Comparison of ENCODE assay signal across 22 cellular contexts in the genomic region with DNA sequence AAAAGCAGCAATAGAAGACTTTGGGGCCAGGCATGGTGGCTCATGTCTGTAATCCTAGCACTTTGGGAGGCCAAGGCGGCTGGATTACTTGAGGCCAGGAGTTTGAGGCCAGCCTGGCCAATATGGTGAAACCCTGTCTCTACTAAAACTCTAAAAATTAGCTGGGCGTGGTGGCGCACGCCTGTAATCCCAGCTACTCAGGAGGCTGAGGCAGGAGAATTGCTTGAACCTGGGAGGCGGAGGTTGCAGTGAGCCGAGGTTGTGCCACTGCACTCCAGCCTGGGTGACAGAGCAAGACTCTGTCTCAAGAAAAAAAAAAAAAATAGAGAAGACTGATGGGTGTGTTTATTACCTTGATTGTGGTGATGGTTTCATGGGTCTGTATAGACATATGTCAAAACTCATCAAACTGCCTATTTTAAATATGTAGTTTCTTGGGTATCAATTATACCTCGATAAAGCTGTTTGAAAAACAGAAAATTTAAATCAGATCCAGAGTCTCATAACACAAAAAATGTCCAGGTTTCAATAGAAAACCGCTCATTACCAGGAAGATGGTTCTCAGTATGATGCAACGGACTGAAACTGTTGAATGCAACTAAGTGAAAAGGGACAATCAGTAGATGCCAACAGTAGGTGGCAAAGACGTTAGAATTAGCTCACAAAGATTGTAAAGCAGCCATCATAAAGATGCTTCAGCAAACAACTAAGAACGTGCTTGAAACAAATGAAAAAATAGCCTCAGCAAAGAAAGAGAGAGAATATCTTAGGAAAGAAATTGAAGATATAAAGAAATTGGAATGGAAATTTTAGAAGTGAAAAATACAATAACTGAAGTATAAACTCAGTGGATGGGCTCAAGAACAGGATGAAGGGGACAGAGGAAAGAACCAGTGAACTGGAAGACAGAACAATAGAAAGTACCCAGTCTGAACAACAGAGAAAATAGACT. TPM values are rescaled to one million over a fixed set of nuclear protein-coding genes. Genes with fewer than 3 reads are reported as not detected.
"Had no signal": no experiment of that assay in that cellular context is flagged by ENCODE, and none has a peak within 500 bp of the region (broad histone marks: within the 10 kb centered on the region; RNA-seq: fewer than 3 reads in every experiment).

No MANE protein-coding gene starts in this region.

- H3K27ac Mint-ChIP-seq: activated CD4-positive, alpha-beta memory T cell treated with anti-CD3 and anti-CD28 coated beads, Interleukin-2, amount 10 ng/mL, durations not matched to agents 7 days and 5 days; activated CD8-positive, alpha-beta memory T cell treated with anti-CD3 and anti-CD28 coated beads, Interleukin-2, amount 10 ng/mL, durations not matched to agents 7 days and 5 days; activated naive CD4-positive, alpha-beta T cell treated with anti-CD3 and anti-CD28 coated beads for 36 hours; activated T-helper 2 cell treated with anti-CD3 and anti-CD28 coated beads, Interferon-gamma antibody, Interleukin-2, Interleukin-4, amounts not matched to agents 10 μg/mL and 5 μg/mL and 100 μg/mL, durations not matched to agents 14 hours and 24 hours and 36 hours; natural killer cell treated with Interleukin-12 subunit alpha and Interleukin-12 subunit beta and Interleukin-15 and Interleukin-18, amount 100 ng/mL, for 72 hours had no signal

- H3K4me1 Mint-ChIP-seq: activated CD4-positive, alpha-beta memory T cell treated with anti-CD3 and anti-CD28 coated beads, Interleukin-2, amount 10 ng/mL, durations not matched to agents 7 days and 5 days; activated CD8-positive, alpha-beta memory T cell treated with anti-CD3 and anti-CD28 coated beads, Interleukin-2, amount 10 ng/mL, durations not matched to agents 7 days and 5 days had no signal

- H3K4me3 Mint-ChIP-seq: activated CD4-positive, alpha-beta memory T cell treated with anti-CD3 and anti-CD28 coated beads, Interleukin-2, amount 10 ng/mL, durations not matched to agents 7 days and 5 days; activated CD8-positive, alpha-beta memory T cell treated with anti-CD3 and anti-CD28 coated beads, Interleukin-2, amount 10 ng/mL, durations not matched to agents 7 days and 5 days; activated naive CD4-positive, alpha-beta T cell treated with anti-CD3 and anti-CD28 coated beads for 36 hours; natural killer cell treated with Interleukin-12 subunit alpha and Interleukin-12 subunit beta and Interleukin-15 and Interleukin-18, amount 100 ng/mL, for 72 hours had no signal

- FAIRE-seq: islet of Langerhans had no signal

- H3K4me3 ChIP-seq: body of pancreas, dorsolateral prefrontal cortex, transverse colon, vagina had no signal

- DNase-seq: activated CD4-positive, alpha-beta memory T cell treated with anti-CD3 and anti-CD28 coated beads, Interleukin-2, amount 10 ng/mL, durations not matched to agents 7 days and 5 days; activated CD4-positive, alpha-beta T cell treated with anti-CD3 and anti-CD28 coated beads for 4 hours; activated CD8-positive, alpha-beta memory T cell treated with anti-CD3 and anti-CD28 coated beads, Interleukin-2, amount 10 ng/mL, durations not matched to agents 7 days and 5 days; activated naive CD4-positive, alpha-beta T cell treated with anti-CD3 and anti-CD28 coated beads for 36 hours; body of pancreas; dorsolateral prefrontal cortex; foreskin keratinocyte; glutamatergic neuron; hippocampal formation; left cardiac atrium; mesendoderm; nucleus accumbens; stimulated activated CD8-positive, alpha-beta memory T cell treated with anti-CD3 and anti-CD28 coated beads, Interleukin-4, amount 100 ng/mL, for 48 hours; stimulated activated naive CD4-positive, alpha-beta T cell; substantia nigra; transverse colon had no signal

- H3K27me3 ChIP-seq: body of pancreas, vagina had no signal

- H3K36me3 ChIP-seq: transverse colon, vagina had no signal

- ATAC-seq: activated CD8-positive, alpha-beta memory T cell treated with anti-CD3 and anti-CD28 coated beads, Interleukin-2, amount 10 ng/mL, durations not matched to agents 7 days and 5 days; body of pancreas; foreskin keratinocyte; left cardiac atrium; natural killer cell treated with Interleukin-12 subunit alpha and Interleukin-12 subunit beta and Interleukin-15 and Interleukin-18, amount 100 ng/mL, for 72 hours had no signal

- H3K27ac ChIP-seq: body of pancreas, dorsolateral prefrontal cortex, foreskin keratinocyte, transverse colon, vagina had no signal

- H3K36me3 Mint-ChIP-seq: activated CD8-positive, alpha-beta memory T cell treated with anti-CD3 and anti-CD28 coated beads, Interleukin-2, amount 10 ng/mL, durations not matched to agents 7 days and 5 days; natural killer cell treated with Interleukin-12 subunit alpha and Interleukin-12 subunit beta and Interleukin-15 and Interleukin-18, amount 100 ng/mL, for 72 hours had no signal

- H3K9me3 Mint-ChIP-seq: activated CD4-positive, alpha-beta memory T cell treated with anti-CD3 and anti-CD28 coated beads, Interleukin-2, amount 10 ng/mL, durations not matched to agents 7 days and 5 days; activated naive CD4-positive, alpha-beta T cell treated with anti-CD3 and anti-CD28 coated beads for 36 hours; activated T-helper 2 cell treated with anti-CD3 and anti-CD28 coated beads, Interferon-gamma antibody, Interleukin-2, Interleukin-4, amounts not matched to agents 10 μg/mL and 5 μg/mL and 100 μg/mL, durations not matched to agents 14 hours and 24 hours and 36 hours; natural killer cell treated with Interleukin-12 subunit alpha and Interleukin-12 subunit beta and Interleukin-15 and Interleukin-18, amount 100 ng/mL, for 72 hours had no signal

- H3K9me3 ChIP-seq: body of pancreas, transverse colon, vagina had no signal

- H3K4me1 ChIP-seq: body of pancreas, foreskin keratinocyte, transverse colon, vagina had no signal

RNA-seq across cellular contexts. Expression of gene SEPTIN5, which starts 33.1 kb away (rescaled TPM):
- total RNA-seq: activated CD4-positive, alpha-beta memory T cell treated with anti-CD3 and anti-CD28 coated beads, Interleukin-2, amount 10 ng/mL, durations not matched to agents 7 days and 5 days; natural killer cell treated with Interleukin-12 subunit alpha and Interleukin-12 subunit beta and Interleukin-15 and Interleukin-18, amount 100 ng/mL, for 72 hours; T-helper 2 cell treated with Interferon-gamma antibody and Interleukin-4, amounts not matched to agents 100 ng/mL and 5 ng/mL, for 36 hours had no signal

RNA-seq across cellular contexts. Expression of gene GP1BB, which starts 42.2 kb away (rescaled TPM):
- total RNA-seq: activated CD4-positive, alpha-beta memory T cell treated with anti-CD3 and anti-CD28 coated beads, Interleukin-2, amount 10 ng/mL, durations not matched to agents 7 days and 5 days; activated CD8-positive, alpha-beta memory T cell treated with anti-CD3 and anti-CD28 coated beads, Interleukin-2, amount 10 ng/mL, durations not matched to agents 7 days and 5 days; activated naive CD4-positive, alpha-beta T cell treated with anti-CD3 and anti-CD28 coated beads for 36 hours; activated T-helper 2 cell treated with anti-CD3 and anti-CD28 coated beads, Interferon-gamma antibody, Interleukin-2, Interleukin-4, amounts not matched to agents 10 μg/mL and 5 μg/mL and 100 μg/mL, durations not matched to agents 14 hours and 24 hours and 36 hours; left cardiac atrium; natural killer cell treated with Interleukin-12 subunit alpha and Interleukin-12 subunit beta and Interleukin-15 and Interleukin-18, amount 100 ng/mL, for 72 hours; renal cortical epithelial cell; T-helper 2 cell treated with Interferon-gamma antibody and Interleukin-4, amounts not matched to agents 100 ng/mL and 5 ng/mL, for 36 hours had no signal
